In genomic region chr1:202047977-202048376, GRCh38 we compare ENCODE assay signal across 26 cellular contexts. TPM values are rescaled to one million over a fixed set of nuclear protein-coding genes. Genes with fewer than 3 reads are reported as not detected.
DNase-seq lines count a peak whose midpoint lies in the region; ATAC-seq, FAIRE-seq and TF ChIP-seq lines count a peak whose summit lies in the region.
"Had no signal": no experiment of that assay in that cellular context is flagged by ENCODE, and none has a peak within 500 bp of the region (broad histone marks: within the 10 kb centered on the region; RNA-seq: fewer than 3 reads in every experiment).

No MANE protein-coding gene starts in this region.

- no peaks in the 10 kb centered on the region for H3K27me3 ChIP-seq in esophagus squamous epithelium
- H3K27me3 ChIP-seq in small intestine (ENCODE audit: control insufficient read depth in 2 of 2, insufficient read depth in 2 of 2, low read length in 2 of 2), result no peaks in the 10 kb centered on the region
- H3K27me3 ChIP-seq: gastrocnemius medialis had no signal

- no peak for TF ChIP-seq CTCF in esophagus squamous epithelium (IDR thresholded peaks at IDR 0.05)

- H3K4me1 ChIP-seq in esophagus squamous epithelium (peaks cover 11 to 62% (median 11%) of the 10 kb centered on the region in 3 donors), small intestine (ENCODE audit: control insufficient read depth in 2 of 2, insufficient read depth in 1 of 2, low read depth in 1 of 2, low read length in 1 of 2) (peaks cover 4 to 6% of the 10 kb centered on the region in 2 donors)
- H3K4me1 ChIP-seq: gastrocnemius medialis had no signal

- H3K36me3 ChIP-seq in esophagus squamous epithelium (no peaks in the 10 kb centered on the region), small intestine (ENCODE audit: control insufficient read depth in 2 of 2, insufficient read depth in 2 of 2, low read length in 2 of 2) (no peaks in the 10 kb centered on the region)
- H3K36me3 ChIP-seq: gastrocnemius medialis, left lung had no signal

- no peak for FAIRE-seq in small intestine (lab: Jason Lieb, UNC)

- intact Hi-C loops in esophagus squamous epithelium (cut with DNase I), result no loop called here

- H3K4me3 ChIP-seq in esophagus squamous epithelium (no peak overlapping the region), small intestine (ENCODE audit: low read depth in 1 of 2, low read length in 2 of 2) (no peak overlapping the region)
- H3K4me3 ChIP-seq: gastrocnemius medialis, left lung had no signal

- peak; percentile 27 for DNase-seq in NCI-H510A treated with DMSO at 0.1 percent for 48 hours (lab: John Stamatoyannopoulos, UW)
- no peak for DNase-seq in NCI-H510A (lab: John Stamatoyannopoulos, UW)
- peak; percentile 45 for DNase-seq in NCI-H345 (lab: John Stamatoyannopoulos, UW)
- DNase-seq in esophagus squamous epithelium (lab: John Stamatoyannopoulos, UW), result no peak
- DNase-seq in small intestine, result peak; percentile 76
- no peak for DNase-seq in retina
- DNase-seq: activated effector memory CD4-positive, alpha-beta T cell treated with Interleukin-2 at 50 U/mL for 16 hours; anterior cingulate cortex; CD8-positive, alpha-beta memory T cell; cortex of kidney; DND-41; endodermal cell; gastrocnemius medialis; hypothalamus; immature natural killer cell; left lung; natural killer cell; NCI-H1436 treated with DMSO at 0.1 percent for 48 hours; NCI-H82; stimulated activated CD4-positive, alpha-beta T cell treated with anti-CD3 and anti-CD28 coated beads, Interleukin-2, amount 100 ng/mL, for 24 hours; T-helper 17 cell; trophoblast cell had no signal

- 83 to 84% methylated on average over 4 of the region's 4 CpGs for WGBS in esophagus squamous epithelium, 2 donors
- WGBS in small intestine, 3 donors, result 10 to 55% (median 30%) methylated on average over 4 of the region's 4 CpGs

- H3K27ac ChIP-seq in esophagus squamous epithelium (peak overlapping the region; percentile 83 to 94 (median 89)), small intestine (ENCODE audit: low read depth in 1 of 2, low read length in 1 of 2) (peak overlapping the region; percentile 97 to 99)
- H3K27ac ChIP-seq: gastrocnemius medialis had no signal

- no peak for ATAC-seq in HG02763 (IDR thresholded peaks at IDR 0.05; ENCODE audit: unreplicated experiment)
- ATAC-seq in GM21447 (IDR thresholded peaks at IDR 0.05; ENCODE audit: unreplicated experiment), result no peak
- ATAC-seq: gastrocnemius medialis, left lung, natural killer cell, Right ventricle myocardium inferior, SK-N-SH treated with all-trans-retinoic acid at 6 μM for 48 hours, T-helper 17 cell had no signal

- no peaks in the 10 kb centered on the region for H3K9me3 ChIP-seq in esophagus squamous epithelium
- H3K9me3 ChIP-seq in small intestine (ENCODE audit: control insufficient read depth, low read depth), result no peaks in the 10 kb centered on the region
- H3K9me3 ChIP-seq: gastrocnemius medialis, left lung had no signal

- TF ChIP-seq POLR2A in esophagus squamous epithelium (IDR thresholded peaks at IDR 0.05), result no peak

RNA-seq across cellular contexts. Expression of gene ELF3, which starts 37.6 kb away (rescaled TPM):
- 100 to 1,000 TPM; 146 to 432 (median 253) TPM for total RNA-seq in esophagus squamous epithelium
- 100 to 1,000 TPM; 261 to 487 (median 395) TPM for polyA plus RNA-seq in small intestine
- polyA plus RNA-seq: CD8-positive, alpha-beta memory T cell had no signal

Comparison
In these comparisons a context has a peak if more than half of its experiments do, and no peak if none do; other contexts are left out.
1. DNase-seq: peak in NCI-H510A treated with DMSO at 0.1 percent for 48 hours (single experiment), NCI-H345 (single experiment) and small intestine (single experiment); none in NCI-H510A (single experiment), esophagus squamous epithelium (single experiment) and retina (single experiment).